Comparison of ENCODE assay signal across 14 cellular contexts in the genomic region with DNA sequence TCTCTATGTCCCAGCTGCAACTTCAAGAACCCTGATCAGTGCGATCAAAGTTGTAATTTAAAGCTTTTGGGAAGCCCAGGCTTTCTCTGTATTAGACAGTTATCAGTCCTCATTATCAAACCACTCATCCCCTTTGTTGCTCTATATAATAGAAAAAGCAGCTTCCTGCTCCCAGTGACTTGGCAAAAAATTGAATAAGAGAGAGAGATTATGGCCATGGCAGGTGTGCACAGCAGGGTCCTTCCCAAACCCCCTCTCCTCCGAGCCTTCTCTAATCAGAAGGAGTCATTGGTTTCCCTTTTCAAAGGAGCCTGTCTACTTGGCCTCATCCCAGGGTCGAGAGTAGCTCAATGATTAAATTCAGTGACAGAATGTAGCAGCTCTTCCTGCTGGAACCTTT.
DNase-seq lines count a peak whose midpoint lies in the region; ATAC-seq, FAIRE-seq and TF ChIP-seq lines count a peak whose summit lies in the region.
"Had no signal": no experiment of that assay in that cellular context is flagged by ENCODE, and none has a peak within 500 bp of the region (broad histone marks: within the 10 kb centered on the region; RNA-seq: fewer than 3 reads in every experiment).

No MANE protein-coding gene starts in this region.

- H3K36me3 Mint-ChIP-seq in astrocyte (ENCODE audit: low read depth, unreplicated experiment), result no peaks in the 10 kb centered on the region

- no peak for TF ChIP-seq EP300 in transverse colon (IDR thresholded peaks at IDR 0.05; ENCODE audit: low read depth)

- H2AFZ ChIP-seq in astrocyte (ENCODE audit: low read depth, low read length), result no peak overlapping the region
- H2AFZ ChIP-seq in neuron (ENCODE audit: low read depth, low read length), result peak overlapping the region; percentile 60

- no peaks in the 10 kb centered on the region for H3K36me3 ChIP-seq in astrocyte (ENCODE audit: insufficient read depth, low read length)
- H3K36me3 ChIP-seq in neuron (ENCODE audit: insufficient read depth, low read length), result no peaks in the 10 kb centered on the region
- no peaks in the 10 kb centered on the region for H3K36me3 ChIP-seq in transverse colon
- H3K36me3 ChIP-seq: thyroid gland had no signal

- no peaks in the 10 kb centered on the region for H3K79me2 ChIP-seq in astrocyte (ENCODE audit: insufficient read depth, low read length)

- H3K4me3 Mint-ChIP-seq in astrocyte (ENCODE audit: unreplicated experiment), result no peak overlapping the region
- H3K4me3 Mint-ChIP-seq: activated T-helper 1 cell treated with anti-CD3 and anti-CD28 coated beads, Interleukin-12 subunit alpha, Interleukin-12 subunit beta, Interleukin-2, Interleukin-4 antibody, amounts not matched to agents 30 ng/mL and 10 ng/mL and 1 ng/mL, durations not matched to agents 14 hours and 24 hours and 36 hours; naive B cell had no signal

- no peak overlapping the region for H3K9ac ChIP-seq in astrocyte (ENCODE audit: low read length)

- no peaks in the 10 kb centered on the region for H3K27me3 ChIP-seq in astrocyte (ENCODE audit: insufficient read depth, low read length)
- H3K27me3 ChIP-seq in neuron (ENCODE audit: insufficient read depth, low read length), result no peaks in the 10 kb centered on the region
- H3K27me3 ChIP-seq in transverse colon, result no peaks in the 10 kb centered on the region
- H3K27me3 ChIP-seq: thyroid gland had no signal

- H3K4me1 ChIP-seq in astrocyte (ENCODE audit: insufficient read depth, low read length) (peaks cover 9% of the 10 kb centered on the region), neuron (ENCODE audit: insufficient read depth, low read length) (peaks cover 14% of the 10 kb centered on the region), transverse colon (peaks cover 0 to 11% (median 2%) of the 10 kb centered on the region in 4 donors)
- H3K4me1 ChIP-seq: thyroid gland had no signal

- no peak overlapping the region for H3K27ac Mint-ChIP-seq in astrocyte (ENCODE audit: unreplicated experiment)
- H3K27ac Mint-ChIP-seq: activated T-helper 1 cell treated with anti-CD3 and anti-CD28 coated beads, Interleukin-12 subunit alpha, Interleukin-12 subunit beta, Interleukin-2, Interleukin-4 antibody, amounts not matched to agents 30 ng/mL and 10 ng/mL and 1 ng/mL, durations not matched to agents 14 hours and 24 hours and 36 hours; naive B cell had no signal

- H3K4me3 ChIP-seq in astrocyte (ENCODE audit: insufficient read depth, low read depth, low read length) (no peak overlapping the region), neuron (ENCODE audit: low read length) (no peak overlapping the region), transverse colon (no peak overlapping the region)
- H3K4me3 ChIP-seq: thyroid gland had no signal

- no peaks in the 10 kb centered on the region for H3K9me3 ChIP-seq in astrocyte (ENCODE audit: insufficient read depth, low read depth, low read length)
- no peaks in the 10 kb centered on the region for H3K9me3 ChIP-seq in neuron (ENCODE audit: low read length)
- peaks cover 6 to 8% of the 10 kb centered on the region in 2 donors for H3K9me3 ChIP-seq in transverse colon
- H3K9me3 ChIP-seq: thyroid gland had no signal

- DNase-seq in NCI-H82 (lab: John Stamatoyannopoulos, UW), result peak; percentile 61
- no peak for DNase-seq in NCI-H82 treated with DMSO at 0.1 percent for 48 hours (lab: John Stamatoyannopoulos, UW; ENCODE audit: unreplicated experiment)
- DNase-seq in NCI-H2227 (lab: John Stamatoyannopoulos, UW; ENCODE audit: unreplicated experiment), result peak; percentile 89
- no peak for DNase-seq in astrocyte (ENCODE audit: low read depth)
- no peak for DNase-seq in transverse colon
- no peak for DNase-seq in COLO829 (ENCODE audit: low spot score)
- DNase-seq: activated CD4-positive, alpha-beta T cell treated with anti-CD3 and anti-CD28 coated beads for 1 hour; EL; naive B cell; NCI-H226; thyroid gland had no signal

- TF ChIP-seq POLR2A in transverse colon (IDR thresholded peaks at IDR 0.05), result no peak

- H3K9me3 Mint-ChIP-seq in astrocyte (ENCODE audit: unreplicated experiment), result peaks cover 4% of the 10 kb centered on the region

- no peaks in the 10 kb centered on the region for H3K27me3 Mint-ChIP-seq in astrocyte (ENCODE audit: low read depth, unreplicated experiment)

- H3K27ac ChIP-seq in astrocyte (ENCODE audit: low read depth, low read length) (no peak overlapping the region), transverse colon (no peak overlapping the region)
- H3K27ac ChIP-seq: thyroid gland had no signal

- H3K4me2 ChIP-seq in astrocyte (ENCODE audit: low read length), result peak overlapping the region; percentile 20

- ATAC-seq in HG02981 (IDR thresholded peaks at IDR 0.05; ENCODE audit: unreplicated experiment), result no peak

- H3K4me1 Mint-ChIP-seq in astrocyte (ENCODE audit: low read depth, unreplicated experiment), result peaks cover 17% of the 10 kb centered on the region
- H3K4me1 Mint-ChIP-seq: naive B cell had no signal

- FAIRE-seq in astrocyte (lab: Jason Lieb, UNC), result no peak

- intact Hi-C loops in transverse colon (cut with DNase I; ENCODE audit: low total_unique reads), result no loop called here

- in situ Hi-C loops in transverse colon (cut with MboI; ENCODE audit: low pct_ligation_motif_present in 1 of 4, low pct_unique_long_range_greater_than_20kb in 1 of 4, low sequenced_read_pairs in 3 of 4), result no loop called here

- whole genome bisulfite sequencing in transverse colon (ENCODE audit: low coverage in 1 of 2), 2 donors, result 46 to 50% methylated on average over 2 to 3 of the region's 3 CpGs

- H4K20me1 ChIP-seq in astrocyte (ENCODE audit: insufficient read depth, low read length), result no peaks in the 10 kb centered on the region

- no peak for TF ChIP-seq CTCF in astrocyte (IDR thresholded peaks at IDR 0.05; ENCODE audit: insufficient read depth, low read depth, low read length)
- no peak for TF ChIP-seq CTCF in transverse colon (IDR thresholded peaks at IDR 0.05)

Comparison
In these comparisons a context has a peak if more than half of its experiments do, and no peak if none do; other contexts are left out.
1. DNase-seq: peak in NCI-H82 (single experiment) and NCI-H2227 (single experiment); none in NCI-H82 treated with DMSO at 0.1 percent for 48 hours (single experiment), astrocyte (single experiment), transverse colon (single experiment) and COLO829 (single experiment).